Comparison of ENCODE assay signal across 1 cellular context in the genomic region with DNA sequence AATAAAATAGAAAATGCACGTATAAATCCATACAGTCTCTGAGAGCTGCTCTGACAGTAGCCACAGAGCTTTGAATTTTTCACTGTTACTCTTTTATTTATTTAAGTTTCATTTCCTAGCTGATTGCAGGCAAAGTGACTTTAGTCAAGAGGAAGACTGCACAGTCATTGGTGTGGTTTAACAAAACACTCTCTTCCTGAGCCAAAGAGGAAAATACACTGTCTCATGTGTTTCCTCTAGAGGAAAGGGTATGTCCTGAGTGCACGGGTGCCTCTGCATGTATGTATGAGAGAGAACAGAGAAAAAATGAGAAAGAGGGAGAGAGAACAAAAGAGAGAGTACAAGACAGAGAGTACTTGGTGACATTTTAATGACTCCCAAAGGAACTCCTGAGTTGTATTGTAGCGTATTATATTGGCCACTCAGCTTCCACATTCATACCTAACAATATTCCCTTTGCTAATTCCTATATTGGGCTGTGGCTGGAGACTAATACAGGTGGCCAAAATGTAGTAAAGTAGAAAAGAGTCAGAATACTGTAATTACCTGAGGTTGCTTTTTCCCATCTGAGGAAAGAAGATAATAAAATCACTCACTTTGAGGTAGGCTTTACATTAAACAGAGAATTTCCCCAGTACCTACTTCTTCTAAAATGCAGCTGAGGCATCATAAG.
TF ChIP-seq lines count a peak whose summit lies in the region.

A gene (plus strand): TSS at position 623 of the 673 bp plus-strand sequence. CDS start 3,374 bp downstream, outside the sequence.

TF ChIP-seq in H1, 55 proteins besides CTCF, POLR2A, EP300 and RAD21:
- TF ChIP-seq SP1 (IDR thresholded peaks at IDR 0.05; ENCODE audit: low read depth, low read length), result no peak
- TF ChIP-seq CBX8 (IDR thresholded peaks at IDR 0.05; ENCODE audit: borderline replicate concordance, low read depth, low read length), result no peak
- TF ChIP-seq, protein P1, sequence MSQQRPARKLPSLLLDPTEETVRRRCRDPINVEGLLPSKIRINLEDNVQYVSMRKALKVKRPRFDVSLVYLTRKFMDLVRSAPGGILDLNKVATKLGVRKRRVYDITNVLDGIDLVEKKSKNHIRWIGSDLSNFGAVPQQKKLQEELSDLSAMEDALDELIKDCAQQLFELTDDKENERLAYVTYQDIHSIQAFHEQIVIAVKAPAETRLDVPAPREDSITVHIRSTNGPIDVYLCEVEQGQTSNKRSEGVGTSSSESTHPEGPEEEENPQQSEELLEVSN (IDR thresholded peaks at IDR 0.05), result no peak
- TF ChIP-seq POU5F1 (IDR thresholded peaks at IDR 0.05; ENCODE audit: low read depth, low read length), result no peak
- no peak for TF ChIP-seq SP2 (IDR thresholded peaks at IDR 0.05; ENCODE audit: low read length)
- TF ChIP-seq ASH2L (IDR thresholded peaks at IDR 0.05; ENCODE audit: low read length), result no peak
- TF ChIP-seq RNF2 (IDR thresholded peaks at IDR 0.05; ENCODE audit: borderline replicate concordance, low read depth, low read length, missing control alignments, poor library complexity, severe bottlenecking), result no peak
- TF ChIP-seq BACH1 (IDR thresholded peaks at IDR 0.05; ENCODE audit: low read length), result no peak
- TF ChIP-seq, protein P2, sequence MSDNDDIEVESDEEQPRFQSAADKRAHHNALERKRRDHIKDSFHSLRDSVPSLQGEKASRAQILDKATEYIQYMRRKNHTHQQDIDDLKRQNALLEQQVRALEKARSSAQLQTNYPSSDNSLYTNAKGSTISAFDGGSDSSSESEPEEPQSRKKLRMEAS (IDR thresholded peaks at IDR 0.05), result no peak
- no peak for TF ChIP-seq SAP30 (IDR thresholded peaks at IDR 0.05; ENCODE audit: insufficient read depth, insufficient replicate concordance, low read length)
- no peak for TF ChIP-seq TBP (IDR thresholded peaks at IDR 0.05; ENCODE audit: low read depth, low read length)
- TF ChIP-seq RFX5 (IDR thresholded peaks at IDR 0.05; ENCODE audit: borderline replicate concordance, low read depth, low read length), result no peak
- TF ChIP-seq NRF1 (IDR thresholded peaks at IDR 0.05; ENCODE audit: low read depth, low read length), result no peak
- TF ChIP-seq MAFK (IDR thresholded peaks at IDR 0.05; ENCODE audit: low read depth, low read length), result no peak
